ENCODE assay signal across 1 cellular context in genomic region chr15:78873796-78874761, GRCh38.
TF ChIP-seq lines count a peak whose summit lies in the region.

No MANE protein-coding gene starts in this region.

TF ChIP-seq in K562, 482 proteins besides CTCF, POLR2A, EP300 and RAD21 (continued from another document):
- peak; percentile 40; the same call in 1 of the 2 replicates for TF ChIP-seq SMARCE1 (IDR thresholded peaks at IDR 0.05)
- TF ChIP-seq UBTF (IDR thresholded peaks at IDR 0.05; ENCODE audit: borderline replicate concordance in 1 of 2, low read depth in 2 of 2, low read length in 2 of 2), result 0 out of 4 replicates have a peak, but pooled peaks have one; percentile 23 to 25
- no peak for TF ChIP-seq SMARCB1 (IDR thresholded peaks at IDR 0.05; ENCODE audit: insufficient read length, low read depth)
- TF ChIP-seq ATF3 (IDR thresholded peaks at IDR 0.05), result no peak
- TF ChIP-seq ATF3 (CRISPR knock-in tag; conservative IDR thresholded peaks at IDR 0.05), result no peak
- no peak for TF ChIP-seq GTF2F1 (IDR thresholded peaks at IDR 0.05; ENCODE audit: low read depth, low read length)
- TF ChIP-seq ZKSCAN1 (IDR thresholded peaks at IDR 0.05; ENCODE audit: low read depth, low read length), result no peak
- TF ChIP-seq NKRF (IDR thresholded peaks at IDR 0.05; ENCODE audit: borderline replicate concordance), result 0 out of 2 replicates have a peak, but pooled peaks have one; percentile 32
- no peak for TF ChIP-seq SRSF1 (IDR thresholded peaks at IDR 0.05; ENCODE audit: low read depth, low read length)
- no peak for TF ChIP-seq HINFP (tag; conservative IDR thresholded peaks at IDR 0.05; ENCODE audit: low read depth)
- no peak for TF ChIP-seq BRD4 (IDR thresholded peaks at IDR 0.05)
- TF ChIP-seq TAF1 (IDR thresholded peaks at IDR 0.05; ENCODE audit: control insufficient read depth, extremely low read depth, insufficient read depth, low read length, severe bottlenecking), result peak; percentile 16
- TF ChIP-seq YY1 (IDR thresholded peaks at IDR 0.05; ENCODE audit: borderline replicate concordance in 1 of 3, control insufficient read depth in 1 of 3, extremely low read depth in 1 of 3, insufficient read depth in 3 of 3, insufficient read length in 1 of 3, insufficient replicate concordance in 2 of 3, low read depth in 1 of 3, low read length in 2 of 3), result peak in 1 of 3 experiments; percentile 55
- TF ChIP-seq TRIM28 (IDR thresholded peaks at IDR 0.05), result 0 out of 2 replicates have a peak, but pooled peaks have one; percentile 20
- TF ChIP-seq CHD1 (IDR thresholded peaks at IDR 0.05; ENCODE audit: low read length), result peak; percentile 3
- no peak for TF ChIP-seq ZFP91 (CRISPR knock-in tag; IDR thresholded peaks at IDR 0.05)
- no peak for TF ChIP-seq ZNF12 (CRISPR knock-in tag; IDR thresholded peaks at IDR 0.05)
- TF ChIP-seq ZNF408 (CRISPR knock-in tag; IDR thresholded peaks at IDR 0.05; ENCODE audit: low read depth), result no peak
- TF ChIP-seq JUNB (CRISPR knock-in tag; conservative IDR thresholded peaks at IDR 0.05), result no peak
- no peak for TF ChIP-seq ZNF696 (CRISPR knock-in tag; conservative IDR thresholded peaks at IDR 0.05)
- TF ChIP-seq ZNF277 (CRISPR knock-in tag; IDR thresholded peaks at IDR 0.05; ENCODE audit: borderline replicate concordance), result no peak
- TF ChIP-seq CREB1 (IDR thresholded peaks at IDR 0.05), result no peak
- no peak for TF ChIP-seq CREB1 (CRISPR knock-in tag; IDR thresholded peaks at IDR 0.05)
- TF ChIP-seq ZC3H8 (IDR thresholded peaks at IDR 0.05), result no peak
- TF ChIP-seq SIN3A (IDR thresholded peaks at IDR 0.05; ENCODE audit: borderline replicate concordance in 2 of 2, control insufficient read depth in 1 of 2, low read depth in 2 of 2, low read length in 2 of 2), result peak in 1 of 2 experiments; percentile 51; a peak in 1 of 4 replicates
- TF ChIP-seq ZNF224 (CRISPR knock-in tag; IDR thresholded peaks at IDR 0.05), result no peak
- no peak for TF ChIP-seq RBM14 (IDR thresholded peaks at IDR 0.05; ENCODE audit: borderline replicate concordance, insufficient read depth, low read depth, low read length)
- peak; percentile 17; the same call in 1 of the 2 replicates for TF ChIP-seq ARID1B (IDR thresholded peaks at IDR 0.05)
- TF ChIP-seq HBP1 (CRISPR knock-in tag; IDR thresholded peaks at IDR 0.05), result no peak
- TF ChIP-seq SNAPC5 (CRISPR knock-in tag; IDR thresholded peaks at IDR 0.05), result no peak
- TF ChIP-seq POLR2AphosphoS2 (IDR thresholded peaks at IDR 0.05; ENCODE audit: low read length), result no peak; the same call in 1 of the 2 replicates
- no peak for TF ChIP-seq HDAC8 (tag; IDR thresholded peaks at IDR 0.05)
- no peak for TF ChIP-seq ZNF384 (IDR thresholded peaks at IDR 0.05; ENCODE audit: low read depth, low read length)
TF ChIP-seq in K562: peak in this region for 23.
